In the genomic region with DNA sequence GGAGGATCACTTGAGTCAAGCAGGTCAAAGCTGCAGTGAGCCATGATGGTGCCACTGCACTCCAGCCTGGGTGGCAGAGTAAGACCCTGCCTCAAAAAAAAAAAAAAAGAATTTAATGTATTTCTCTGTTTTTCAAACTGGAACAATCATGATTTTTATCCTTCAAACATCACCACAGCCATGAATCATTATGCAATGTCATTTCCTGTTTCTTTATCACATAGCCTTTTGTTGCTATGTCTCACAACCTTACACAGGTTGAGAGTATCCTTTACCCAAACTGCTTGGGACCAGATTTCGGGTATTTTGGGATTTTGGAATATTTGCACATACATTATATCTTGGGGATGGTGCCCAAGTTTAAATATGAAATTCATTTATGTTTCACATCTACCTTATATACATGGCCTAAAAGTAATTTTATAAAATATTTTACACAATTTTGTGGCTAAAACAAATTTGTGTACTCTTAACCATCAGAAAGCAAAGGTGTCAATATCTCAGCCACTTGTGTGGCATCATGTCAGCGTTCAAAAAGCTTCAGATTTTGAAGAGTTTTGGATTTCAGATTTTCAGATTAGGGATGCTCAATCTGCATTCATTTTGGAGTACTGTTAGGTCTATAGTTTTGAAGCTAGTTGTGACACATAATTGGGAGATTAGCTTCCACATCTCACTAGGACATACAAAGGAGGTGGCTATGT, we compare ENCODE assay signal across 10 cellular contexts. TPM values are rescaled to one million over a fixed set of nuclear protein-coding genes. Genes with fewer than 3 reads are reported as not detected.
A peak's percentile ranks its signal among the peaks of the same experiment; 100 is the strongest.
DNase-seq lines count a peak whose midpoint lies in the region; ATAC-seq and TF ChIP-seq lines count a peak whose summit lies in the region.
"Had no signal": no experiment of that assay in that cellular context is flagged by ENCODE, and none has a peak within 500 bp of the region (broad histone marks: within the 10 kb centered on the region; RNA-seq: fewer than 3 reads in every experiment).

No MANE protein-coding gene starts in this region.

- H3K9me3 ChIP-seq in suprapubic skin = no peaks in the 10 kb centered on the region
- H3K9me3 ChIP-seq: thoracic aorta had no signal

- no peaks in the 10 kb centered on the region for H3K27me3 ChIP-seq in suprapubic skin

- H3K36me3 ChIP-seq in suprapubic skin = no peaks in the 10 kb centered on the region
- H3K36me3 ChIP-seq: thoracic aorta had no signal

- TF ChIP-seq CTCF in suprapubic skin (IDR thresholded peaks at IDR 0.05) = no peak

- CTCF ChIA-PET in activated CD4-positive, alpha-beta memory T cell treated with anti-CD3 and anti-CD28 coated beads, Interleukin-2, amount 10 ng/mL, durations not matched to agents 7 days and 5 days (lab: Charles Lee) = interaction anchor here (1.2 to 5.8 kb wide), 8 partner anchors 10 to 208 kb away, joined by 3 to 34 read pairs (median 5); a partner anchor contains a TSS

- peaks cover 57% of the 10 kb centered on the region for H3K4me1 Mint-ChIP-seq in activated CD4-positive, alpha-beta memory T cell treated with anti-CD3 and anti-CD28 coated beads, Interleukin-2, amount 10 ng/mL, durations not matched to agents 7 days and 5 days

- peaks cover 28% of the 10 kb centered on the region for H3K4me1 ChIP-seq in suprapubic skin

- H3K27ac Mint-ChIP-seq in activated CD4-positive, alpha-beta memory T cell treated with anti-CD3 and anti-CD28 coated beads, Interleukin-2, amount 10 ng/mL, durations not matched to agents 7 days and 5 days = peak overlapping the region; percentile 71

- POLR2A ChIA-PET in activated CD4-positive, alpha-beta memory T cell treated with anti-CD3 and anti-CD28 coated beads, Interleukin-2, amount 10 ng/mL, durations not matched to agents 7 days and 5 days (lab: Charles Lee) = interaction anchor here (1.1 to 3.8 kb wide), 4 partner anchors 8 to 162 kb away, joined by 3 to 26 read pairs (median 8); a partner anchor contains a TSS

- no peak overlapping the region for H3K4me3 Mint-ChIP-seq in activated CD4-positive, alpha-beta memory T cell treated with anti-CD3 and anti-CD28 coated beads, Interleukin-2, amount 10 ng/mL, durations not matched to agents 7 days and 5 days

- WGBS in suprapubic skin = 88% methylated on average over 2 of the region's 2 CpGs

- no peak for TF ChIP-seq EP300 in suprapubic skin (IDR thresholded peaks at IDR 0.05)

- peak; percentile 5 for DNase-seq in GDM1 (lab: John Stamatoyannopoulos, UW)
- DNase-seq in HT1080 (ENCODE audit: low read depth) = peak; percentile 69
- DNase-seq in activated CD4-positive, alpha-beta memory T cell treated with anti-CD3 and anti-CD28 coated beads, Interleukin-2, amount 10 ng/mL, durations not matched to agents 7 days and 5 days = no peak
- DNase-seq in lung microvascular endothelial cell (ENCODE audit: low read depth in 2 of 2) = peak; percentile 68 to 70
- DNase-seq in NCI-H146 treated with DMSO at 0.1 percent for 48 hours (lab: John Stamatoyannopoulos, UW; ENCODE audit: unreplicated experiment) = no peak
- DNase-seq in suprapubic skin (ENCODE audit: low spot score in 2 of 2) = no peak

- H3K4me3 ChIP-seq in suprapubic skin = no peak overlapping the region
- H3K4me3 ChIP-seq: thoracic aorta had no signal

- no peaks in the 10 kb centered on the region for H3K9me3 Mint-ChIP-seq in activated CD4-positive, alpha-beta memory T cell treated with anti-CD3 and anti-CD28 coated beads, Interleukin-2, amount 10 ng/mL, durations not matched to agents 7 days and 5 days

- ATAC-seq in GM19351 (IDR thresholded peaks at IDR 0.05; ENCODE audit: unreplicated experiment) (no peak), GM21717 (IDR thresholded peaks at IDR 0.05; ENCODE audit: unreplicated experiment) (no peak)
- ATAC-seq: esophagus mucosa had no signal

- no peaks in the 10 kb centered on the region for H3K27me3 Mint-ChIP-seq in activated CD4-positive, alpha-beta memory T cell treated with anti-CD3 and anti-CD28 coated beads, Interleukin-2, amount 10 ng/mL, durations not matched to agents 7 days and 5 days

- H3K27ac ChIP-seq in suprapubic skin = no peak overlapping the region
- H3K27ac ChIP-seq: thoracic aorta had no signal

- H3K36me3 Mint-ChIP-seq in activated CD4-positive, alpha-beta memory T cell treated with anti-CD3 and anti-CD28 coated beads, Interleukin-2, amount 10 ng/mL, durations not matched to agents 7 days and 5 days (ENCODE audit: low read depth) = peaks cover 18% of the 10 kb centered on the region

- no peak for TF ChIP-seq POLR2A in suprapubic skin (IDR thresholded peaks at IDR 0.05)

RNA-seq across cellular contexts. Expression of a gene that starts 8.2 kb away (rescaled TPM):
- 29.4 and 30.3 TPM in 2 replicates for total RNA-seq in HT1080 (2014; rRNA removed; shearing (Covaris generic))
- polyA plus RNA-seq in HT1080 (2015; cell fraction: cytosol; rRNA removed) = 29.5 and 33.7 TPM in 2 replicates
- polyA plus RNA-seq in HT1080 (2015; cell fraction: nucleus; rRNA removed) = 34.0 and 35.1 TPM in 2 replicates
- 10 to 100 TPM; 86.9 to 89.6 TPM for total RNA-seq in activated CD4-positive, alpha-beta memory T cell treated with anti-CD3 and anti-CD28 coated beads, Interleukin-2, amount 10 ng/mL, durations not matched to agents 7 days and 5 days
- 15.7 and 18.3 TPM in 2 replicates for total RNA-seq in lung microvascular endothelial cell
- 10 to 100 TPM; 26.3 to 51.9 (median 37.2) TPM for total RNA-seq in suprapubic skin

RNA-seq across cellular contexts. Expression of a gene that starts 54.8 kb away (rescaled TPM):
- total RNA-seq in HT1080 (2014; rRNA removed; shearing (Covaris generic)) = 33.8 and 34.9 TPM in 2 replicates
- polyA plus RNA-seq in HT1080 (2015; cell fraction: cytosol; rRNA removed) = 15.9 and 17.3 TPM in 2 replicates
- polyA plus RNA-seq in HT1080 (2015; cell fraction: nucleus; rRNA removed) = 7.9 and 13.7 TPM in 2 replicates
- total RNA-seq in activated CD4-positive, alpha-beta memory T cell treated with anti-CD3 and anti-CD28 coated beads, Interleukin-2, amount 10 ng/mL, durations not matched to agents 7 days and 5 days = 10 to 100 TPM in 1 of 2 experiments, 1 to 10 TPM in 1; 9.7 to 11.5 TPM
- 7.6 and 9.1 TPM in 2 replicates for total RNA-seq in lung microvascular endothelial cell
- total RNA-seq in suprapubic skin = 10 to 100 TPM in 2 of 4 donors, 1 to 10 TPM in 2; 6.5 to 16.9 (median 9.3) TPM

Comparison
In these comparisons a context has a peak if more than half of its experiments do, and no peak if none do; other contexts are left out.
1. DNase-seq: peak in GDM1 (single experiment), HT1080 (single experiment) and lung microvascular endothelial cell (2 of 2); none in activated CD4-positive, alpha-beta memory T cell treated with anti-CD3 and anti-CD28 coated beads, Interleukin-2, amount 10 ng/mL, durations not matched to agents 7 days and 5 days (single experiment), NCI-H146 treated with DMSO at 0.1 percent for 48 hours (single experiment) and suprapubic skin (0 of 2).